ENCODE assay signal across 16 cellular contexts in the genomic region with DNA sequence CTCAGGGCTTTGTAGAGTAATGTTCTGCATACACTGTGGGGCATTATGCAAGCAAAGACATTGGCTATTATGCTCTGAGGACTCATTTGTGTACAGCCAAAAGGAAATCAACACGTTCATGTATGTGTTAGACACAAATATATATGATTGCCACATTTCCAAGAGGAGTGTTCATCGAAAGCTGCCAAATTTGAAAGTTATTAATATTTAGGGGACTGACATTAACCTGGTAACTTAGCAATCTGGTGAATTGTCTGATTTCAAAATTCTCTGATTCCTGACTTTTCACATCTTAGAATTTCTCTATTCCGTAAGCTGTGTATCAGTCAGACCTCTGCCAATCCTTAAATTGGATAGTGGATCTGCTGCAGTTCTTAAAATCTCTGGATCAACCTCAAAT. TPM values are rescaled to one million over a fixed set of nuclear protein-coding genes. Genes with fewer than 3 reads are reported as not detected.
DNase-seq lines count a peak whose midpoint lies in the region; ATAC-seq, FAIRE-seq and TF ChIP-seq lines count a peak whose summit lies in the region.
"Had no signal": no experiment of that assay in that cellular context is flagged by ENCODE, and none has a peak within 500 bp of the region (broad histone marks: within the 10 kb centered on the region; RNA-seq: fewer than 3 reads in every experiment).

No MANE protein-coding gene starts in this region.

- H3K4me3 ChIP-seq in endothelial cell of umbilical vein (replicated peaks in 1 of 3; ENCODE audit: insufficient read depth in 1 of 3, low read depth in 1 of 3, low read length in 3 of 3), result no peak overlapping the region
- H3K4me3 ChIP-seq: HAP-1 had no signal

- no peaks in the 10 kb centered on the region for H3K79me2 ChIP-seq in endothelial cell of umbilical vein (ENCODE audit: control insufficient read depth, insufficient read depth, low read length)

- H4K20me1 ChIP-seq in endothelial cell of umbilical vein (replicated peaks; ENCODE audit: control insufficient read depth, extremely low read depth, insufficient read depth, low read length), result no peaks in the 10 kb centered on the region

- no peaks in the 10 kb centered on the region for H3K9me1 ChIP-seq in endothelial cell of umbilical vein (replicated peaks; ENCODE audit: control insufficient read depth, extremely low read depth, insufficient read depth, low read length)

- CTCF ChIA-PET in endothelial cell of umbilical vein (lab: Charles Lee), result no interaction called here

- in situ Hi-C loops in G401 (cut with HindIII; ENCODE audit: low sequenced_read_pairs), result no loop called here

- ATAC-seq in HG02885 (IDR thresholded peaks at IDR 0.05; ENCODE audit: poor library complexity, unreplicated experiment) (no peak), HG03565 (IDR thresholded peaks at IDR 0.05; ENCODE audit: unreplicated experiment) (no peak)

- H3K36me3 ChIP-seq in endothelial cell of umbilical vein (ENCODE audit: control insufficient read depth in 2 of 2, extremely low read depth in 1 of 2, insufficient read depth in 2 of 2, low read length in 2 of 2), result no peaks in the 10 kb centered on the region
- H3K36me3 ChIP-seq: BE2C, HAP-1 had no signal

- no TSS peak for BruUV-seq in endothelial cell of umbilical vein (replicated peaks; lab: Mats Ljungman, UMichigan)

- TF ChIP-seq CTCF in endothelial cell of umbilical vein (IDR thresholded peaks at IDR 0.05; ENCODE audit: extremely low read depth in 1 of 2, insufficient read depth in 1 of 2, low read depth in 1 of 2, low read length in 2 of 2), result no peak

- POLR2A ChIA-PET in endothelial cell of umbilical vein (lab: Charles Lee), result no interaction called here

- no peaks in the 10 kb centered on the region for H3K9me3 ChIP-seq in endothelial cell of umbilical vein (replicated peaks; ENCODE audit: control insufficient read depth, insufficient read depth, low read length)
- H3K9me3 ChIP-seq: BE2C, HAP-1 had no signal

- no peaks in the 10 kb centered on the region for H3K4me1 ChIP-seq in endothelial cell of umbilical vein (ENCODE audit: control insufficient read depth, extremely low read depth, insufficient read depth, low read length)
- H3K4me1 ChIP-seq: BE2C had no signal

- no peak for TF ChIP-seq POLR2A in endothelial cell of umbilical vein (IDR thresholded peaks at IDR 0.05; ENCODE audit: low read depth, low read length)

- peak overlapping the region; percentile 79 for H3K27ac ChIP-seq in caudate nucleus (ENCODE audit: low read depth, low read length)
- no peak overlapping the region for H3K27ac ChIP-seq in endothelial cell of umbilical vein (ENCODE audit: insufficient read depth, low read depth, low read length)
- peak overlapping the region; percentile 6 for H3K27ac ChIP-seq in temporal lobe (ENCODE audit: low read depth, low read length)
- H3K27ac ChIP-seq: C4-2B had no signal

- H3K27me3 ChIP-seq in endothelial cell of umbilical vein (ENCODE audit: control insufficient read depth in 2 of 2, insufficient read depth in 2 of 2, low read length in 2 of 2), result no peaks in the 10 kb centered on the region
- H3K27me3 ChIP-seq: BE2C had no signal

- no peak overlapping the region for H3K9ac ChIP-seq in endothelial cell of umbilical vein (replicated peaks; ENCODE audit: extremely low read depth, insufficient read depth, low read length)

- DNase-seq in G401 (ENCODE audit: low spot score) (peak; percentile 68), caudate nucleus (lab: John Stamatoyannopoulos, UW) (no peak), endothelial cell of umbilical vein (ENCODE audit: low read depth, low spot score) (no peak), LoVo (ENCODE audit: low spot score) (no peak)
- DNase-seq: BE2C; CD4-positive, alpha-beta memory T cell; DMS79 had no signal

- intact Hi-C loops in endothelial cell of umbilical vein (cut with micrococcal nuclease), result no loop called here

- dilution Hi-C loops in endothelial cell of umbilical vein (cut with MboI; ENCODE audit: extremely low pct_ligation_motif_present, low sequenced_read_pairs), result no loop called here

- H3K4me2 ChIP-seq in endothelial cell of umbilical vein (ENCODE audit: insufficient read depth, low read length), result no peak overlapping the region

- H2AFZ ChIP-seq in endothelial cell of umbilical vein (ENCODE audit: low read depth, low read length), result no peak overlapping the region

- FAIRE-seq in endothelial cell of umbilical vein (lab: Jason Lieb, UNC), result peak; percentile 33
- FAIRE-seq: A204.1, GM12891, H1 had no signal

TF ChIP-seq in endothelial cell of umbilical vein, 7 proteins besides CTCF, POLR2A, EP300 and RAD21:
- TF ChIP-seq MYC (IDR thresholded peaks at IDR 0.05; ENCODE audit: low read depth, low read length) (no peak), POLR2AphosphoS5 (IDR thresholded peaks at IDR 0.05; ENCODE audit: insufficient read depth, low read depth, low read length) (no peak), GATA2 (IDR thresholded peaks at IDR 0.05; ENCODE audit: insufficient read depth, insufficient read length, low read depth, low read length) (no peak), JUN (IDR thresholded peaks at IDR 0.05; ENCODE audit: borderline replicate concordance, insufficient read depth, insufficient read length, low read depth) (no peak), FOS (IDR thresholded peaks at IDR 0.05; ENCODE audit: borderline replicate concordance, insufficient read depth, low read length) (no peak), EZH2 (IDR thresholded peaks at IDR 0.05; ENCODE audit: borderline replicate concordance, low read depth, low read length, severe bottlenecking) (no peak)
- TF ChIP-seq, protein P1, sequence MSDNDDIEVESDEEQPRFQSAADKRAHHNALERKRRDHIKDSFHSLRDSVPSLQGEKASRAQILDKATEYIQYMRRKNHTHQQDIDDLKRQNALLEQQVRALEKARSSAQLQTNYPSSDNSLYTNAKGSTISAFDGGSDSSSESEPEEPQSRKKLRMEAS (IDR thresholded peaks at IDR 0.05; ENCODE audit: insufficient read depth, insufficient read length), result no peak
TF ChIP-seq in endothelial cell of umbilical vein: peak in this region for 0.

RNA-seq across cellular contexts. Expression of a gene that starts 41.9 kb away (rescaled TPM):
- total RNA-seq in G401 (2014; rRNA removed; shearing (Covaris generic)), result 2.7 and 3.8 TPM in 2 replicates
- total RNA-seq in endothelial cell of umbilical vein, result not detected in 2 replicates
- not detected in 2 replicates for polyA plus RNA-seq in endothelial cell of umbilical vein
- 0.04 and 0.10 TPM in 2 replicates for polyA plus RNA-seq in endothelial cell of umbilical vein (2011; cell fraction: cytosol; rRNA removed)
- polyA plus RNA-seq in endothelial cell of umbilical vein (2011; cell fraction: nucleus; rRNA removed), result not detected in 2 replicates
- not detected in 2 replicates for polyA plus RNA-seq in endothelial cell of umbilical vein (2012)
- polyA minus RNA-seq in endothelial cell of umbilical vein, result 0.91 TPM in 1 of 2 replicates, not detected in the other
- polyA minus RNA-seq in endothelial cell of umbilical vein (2011; cell fraction: cytosol; rRNA and poly(A)+ RNA removed), result 3.7 TPM
- not detected in 2 replicates for polyA minus RNA-seq in endothelial cell of umbilical vein (2011; cell fraction: nucleus; rRNA and poly(A)+ RNA removed)
- total RNA-seq in temporal lobe, result 17.0 TPM
- total RNA-seq: CD4-positive, alpha-beta memory T cell had no signal
- polyA plus RNA-seq: IgD-negative memory B cell had no signal
